Comparison of ENCODE assay signal across 1 cellular context in the genomic region with DNA sequence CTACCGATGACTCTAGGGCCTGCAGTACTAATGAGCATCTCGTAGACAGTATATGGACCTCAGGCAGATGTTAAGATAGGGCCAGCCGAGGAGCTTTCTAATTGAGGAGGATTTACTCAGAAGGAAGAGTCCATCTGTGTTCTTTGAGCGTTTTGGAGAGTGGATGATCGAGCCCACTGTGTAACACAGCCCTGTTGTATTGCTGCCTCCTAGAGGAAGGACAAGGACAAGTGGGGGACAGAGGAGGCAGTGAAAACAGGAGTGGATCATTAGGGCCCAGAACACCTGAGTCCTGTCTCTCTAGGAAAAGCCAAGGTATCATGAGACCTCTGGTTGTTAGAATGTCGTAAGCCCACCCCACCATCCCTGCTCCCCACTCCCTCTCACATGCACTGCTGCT.
TF ChIP-seq lines count a peak whose summit lies in the region.

No MANE protein-coding gene starts in this region.

TF ChIP-seq in HepG2, 621 proteins besides CTCF, POLR2A, EP300 and RAD21 (continued from another document and continues in another):
- TF ChIP-seq, protein P1, sequence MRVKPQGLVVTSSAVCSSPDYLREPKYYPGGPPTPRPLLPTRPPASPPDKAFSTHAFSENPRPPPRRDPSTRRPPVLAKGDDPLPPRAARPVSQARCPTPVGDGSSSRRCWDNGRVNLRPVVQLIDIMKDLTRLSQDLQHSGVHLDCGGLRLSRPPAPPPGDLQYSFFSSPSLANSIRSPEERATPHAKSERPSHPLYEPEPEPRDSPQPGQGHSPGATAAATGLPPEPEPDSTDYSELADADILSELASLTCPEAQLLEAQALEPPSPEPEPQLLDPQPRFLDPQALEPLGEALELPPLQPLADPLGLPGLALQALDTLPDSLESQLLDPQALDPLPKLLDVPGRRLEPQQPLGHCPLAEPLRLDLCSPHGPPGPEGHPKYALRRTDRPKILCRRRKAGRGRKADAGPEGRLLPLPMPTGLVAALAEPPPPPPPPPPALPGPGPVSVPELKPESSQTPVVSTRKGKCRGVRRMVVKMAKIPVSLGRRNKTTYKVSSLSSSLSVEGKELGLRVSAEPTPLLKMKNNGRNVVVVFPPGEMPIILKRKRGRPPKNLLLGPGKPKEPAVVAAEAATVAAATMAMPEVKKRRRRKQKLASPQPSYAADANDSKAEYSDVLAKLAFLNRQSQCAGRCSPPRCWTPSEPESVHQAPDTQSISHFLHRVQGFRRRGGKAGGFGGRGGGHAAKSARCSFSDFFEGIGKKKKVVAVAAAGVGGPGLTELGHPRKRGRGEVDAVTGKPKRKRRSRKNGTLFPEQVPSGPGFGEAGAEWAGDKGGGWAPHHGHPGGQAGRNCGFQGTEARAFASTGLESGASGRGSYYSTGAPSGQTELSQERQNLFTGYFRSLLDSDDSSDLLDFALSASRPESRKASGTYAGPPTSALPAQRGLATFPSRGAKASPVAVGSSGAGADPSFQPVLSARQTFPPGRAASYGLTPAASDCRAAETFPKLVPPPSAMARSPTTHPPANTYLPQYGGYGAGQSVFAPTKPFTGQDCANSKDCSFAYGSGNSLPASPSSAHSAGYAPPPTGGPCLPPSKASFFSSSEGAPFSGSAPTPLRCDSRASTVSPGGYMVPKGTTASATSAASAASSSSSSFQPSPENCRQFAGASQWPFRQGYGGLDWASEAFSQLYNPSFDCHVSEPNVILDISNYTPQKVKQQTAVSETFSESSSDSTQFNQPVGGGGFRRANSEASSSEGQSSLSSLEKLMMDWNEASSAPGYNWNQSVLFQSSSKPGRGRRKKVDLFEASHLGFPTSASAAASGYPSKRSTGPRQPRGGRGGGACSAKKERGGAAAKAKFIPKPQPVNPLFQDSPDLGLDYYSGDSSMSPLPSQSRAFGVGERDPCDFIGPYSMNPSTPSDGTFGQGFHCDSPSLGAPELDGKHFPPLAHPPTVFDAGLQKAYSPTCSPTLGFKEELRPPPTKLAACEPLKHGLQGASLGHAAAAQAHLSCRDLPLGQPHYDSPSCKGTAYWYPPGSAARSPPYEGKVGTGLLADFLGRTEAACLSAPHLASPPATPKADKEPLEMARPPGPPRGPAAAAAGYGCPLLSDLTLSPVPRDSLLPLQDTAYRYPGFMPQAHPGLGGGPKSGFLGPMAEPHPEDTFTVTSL (CRISPR knock-in tag; IDR thresholded peaks at IDR 0.05; ENCODE audit: borderline replicate concordance): no peak
- TF ChIP-seq SP5 (CRISPR knock-in tag; IDR thresholded peaks at IDR 0.05; ENCODE audit: borderline replicate concordance, low read depth) (no peak), POGZ (CRISPR knock-in tag; IDR thresholded peaks at IDR 0.05) (0 out of 2 replicates have a peak, but pooled peaks have one; percentile 18), XBP1 (CRISPR knock-in tag; IDR thresholded peaks at IDR 0.05) (no peak), TCF7L2 (IDR thresholded peaks at IDR 0.05; ENCODE audit: low read depth, low read length) (no peak), RBM22 (optimal IDR thresholded peaks at IDR 0.05; ENCODE audit: low read length) (no peak), SIX1 (CRISPR knock-in tag; IDR thresholded peaks at IDR 0.05; ENCODE audit: borderline replicate concordance) (no peak), TARDBP (CRISPR knock-in tag; IDR thresholded peaks at IDR 0.05) (no peak), XRCC5 (optimal IDR thresholded peaks at IDR 0.05; ENCODE audit: low read length) (peak; percentile 26), ZNF839 (CRISPR knock-in tag; IDR thresholded peaks at IDR 0.05; ENCODE audit: borderline replicate concordance) (no peak), ZNF703 (CRISPR knock-in tag; IDR thresholded peaks at IDR 0.05; ENCODE audit: borderline replicate concordance) (no peak), ZNF235 (CRISPR knock-in tag; IDR thresholded peaks at IDR 0.05; ENCODE audit: borderline replicate concordance) (no peak), ZNF282 (IDR thresholded peaks at IDR 0.05; ENCODE audit: partially characterized antibody) (no peak), BRCA1 (CRISPR knock-in tag; IDR thresholded peaks at IDR 0.05) (no peak), PRMT3 (CRISPR knock-in tag; IDR thresholded peaks at IDR 0.05; ENCODE audit: borderline replicate concordance, low read depth) (no peak), RXRB (CRISPR knock-in tag; IDR thresholded peaks at IDR 0.05; ENCODE audit: borderline replicate concordance) (no peak), ZNF367 (CRISPR knock-in tag; IDR thresholded peaks at IDR 0.05; ENCODE audit: borderline replicate concordance) (no peak), HNRNPUL1 (IDR thresholded peaks at IDR 0.05; ENCODE audit: low read depth, low read length) (no peak), MLLT10 (CRISPR knock-in tag; IDR thresholded peaks at IDR 0.05) (no peak), KMT2A (CRISPR knock-in tag; IDR thresholded peaks at IDR 0.05) (no peak), ZNF468 (CRISPR knock-in tag; IDR thresholded peaks at IDR 0.05) (no peak), SIN3A (IDR thresholded peaks at IDR 0.05; ENCODE audit: borderline replicate concordance, low read depth, low read length) (no peak), GATAD2A (CRISPR knock-in tag; IDR thresholded peaks at IDR 0.05) (peak; percentile 17; the same call in 1 of the 2 replicates), IRF2 (CRISPR knock-in tag; IDR thresholded peaks at IDR 0.05) (peak; percentile 72; the same call in 1 of the 2 replicates), SRSF4 (IDR thresholded peaks at IDR 0.05; ENCODE audit: low read depth, low read length, poor library complexity, severe bottlenecking) (no peak), ZNF225 (CRISPR knock-in tag; IDR thresholded peaks at IDR 0.05) (no peak), ZNF737 (CRISPR knock-in tag; IDR thresholded peaks at IDR 0.05; ENCODE audit: borderline replicate concordance) (no peak), STAG1 (CRISPR knock-in tag; IDR thresholded peaks at IDR 0.05) (peak; percentile 52), LCORL (IDR thresholded peaks at IDR 0.05) (no peak), LCORL (CRISPR knock-in tag; IDR thresholded peaks at IDR 0.05) (no peak), ZNF253 (CRISPR knock-in tag; IDR thresholded peaks at IDR 0.05; ENCODE audit: borderline replicate concordance) (no peak), ZSCAN29 (CRISPR knock-in tag; conservative IDR thresholded peaks at IDR 0.05) (no peak), ZNF564 (CRISPR knock-in tag; IDR thresholded peaks at IDR 0.05) (no peak)
- TF ChIP-seq, protein P2, sequence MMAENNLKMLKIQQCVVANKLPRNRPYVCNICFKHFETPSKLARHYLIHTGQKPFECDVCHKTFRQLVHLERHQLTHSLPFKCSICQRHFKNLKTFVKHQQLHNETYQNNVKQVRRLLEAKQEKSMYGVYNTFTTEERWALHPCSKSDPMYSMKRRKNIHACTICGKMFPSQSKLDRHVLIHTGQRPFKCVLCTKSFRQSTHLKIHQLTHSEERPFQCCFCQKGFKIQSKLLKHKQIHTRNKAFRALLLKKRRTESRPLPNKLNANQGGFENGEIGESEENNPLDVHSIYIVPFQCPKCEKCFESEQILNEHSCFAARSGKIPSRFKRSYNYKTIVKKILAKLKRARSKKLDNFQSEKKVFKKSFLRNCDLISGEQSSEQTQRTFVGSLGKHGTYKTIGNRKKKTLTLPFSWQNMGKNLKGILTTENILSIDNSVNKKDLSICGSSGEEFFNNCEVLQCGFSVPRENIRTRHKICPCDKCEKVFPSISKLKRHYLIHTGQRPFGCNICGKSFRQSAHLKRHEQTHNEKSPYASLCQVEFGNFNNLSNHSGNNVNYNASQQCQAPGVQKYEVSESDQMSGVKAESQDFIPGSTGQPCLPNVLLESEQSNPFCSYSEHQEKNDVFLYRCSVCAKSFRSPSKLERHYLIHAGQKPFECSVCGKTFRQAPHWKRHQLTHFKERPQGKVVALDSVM (CRISPR knock-in tag; IDR thresholded peaks at IDR 0.05): no peak
- TF ChIP-seq, protein P3, sequence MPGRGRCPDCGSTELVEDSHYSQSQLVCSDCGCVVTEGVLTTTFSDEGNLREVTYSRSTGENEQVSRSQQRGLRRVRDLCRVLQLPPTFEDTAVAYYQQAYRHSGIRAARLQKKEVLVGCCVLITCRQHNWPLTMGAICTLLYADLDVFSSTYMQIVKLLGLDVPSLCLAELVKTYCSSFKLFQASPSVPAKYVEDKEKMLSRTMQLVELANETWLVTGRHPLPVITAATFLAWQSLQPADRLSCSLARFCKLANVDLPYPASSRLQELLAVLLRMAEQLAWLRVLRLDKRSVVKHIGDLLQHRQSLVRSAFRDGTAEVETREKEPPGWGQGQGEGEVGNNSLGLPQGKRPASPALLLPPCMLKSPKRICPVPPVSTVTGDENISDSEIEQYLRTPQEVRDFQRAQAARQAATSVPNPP (CRISPR knock-in tag; IDR thresholded peaks at IDR 0.05): no peak
- TF ChIP-seq, protein P4, sequence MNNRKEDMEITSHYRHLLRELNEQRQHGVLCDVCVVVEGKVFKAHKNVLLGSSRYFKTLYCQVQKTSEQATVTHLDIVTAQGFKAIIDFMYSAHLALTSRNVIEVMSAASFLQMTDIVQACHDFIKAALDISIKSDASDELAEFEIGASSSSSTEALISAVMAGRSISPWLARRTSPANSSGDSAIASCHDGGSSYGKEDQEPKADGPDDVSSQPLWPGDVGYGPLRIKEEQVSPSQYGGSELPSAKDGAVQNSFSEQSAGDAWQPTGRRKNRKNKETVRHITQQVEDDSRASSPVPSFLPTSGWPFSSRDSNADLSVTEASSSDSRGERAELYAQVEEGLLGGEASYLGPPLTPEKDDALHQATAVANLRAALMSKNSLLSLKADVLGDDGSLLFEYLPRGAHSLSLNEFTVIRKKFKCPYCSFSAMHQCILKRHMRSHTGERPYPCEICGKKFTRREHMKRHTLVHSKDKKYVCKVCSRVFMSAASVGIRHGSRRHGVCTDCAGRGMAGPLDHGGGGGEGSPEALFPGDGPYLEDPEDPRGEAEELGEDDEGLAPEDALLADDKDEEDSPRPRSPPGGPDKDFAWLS (CRISPR knock-in tag; IDR thresholded peaks at IDR 0.05; ENCODE audit: borderline replicate concordance): no peak
- TF ChIP-seq, protein P5, sequence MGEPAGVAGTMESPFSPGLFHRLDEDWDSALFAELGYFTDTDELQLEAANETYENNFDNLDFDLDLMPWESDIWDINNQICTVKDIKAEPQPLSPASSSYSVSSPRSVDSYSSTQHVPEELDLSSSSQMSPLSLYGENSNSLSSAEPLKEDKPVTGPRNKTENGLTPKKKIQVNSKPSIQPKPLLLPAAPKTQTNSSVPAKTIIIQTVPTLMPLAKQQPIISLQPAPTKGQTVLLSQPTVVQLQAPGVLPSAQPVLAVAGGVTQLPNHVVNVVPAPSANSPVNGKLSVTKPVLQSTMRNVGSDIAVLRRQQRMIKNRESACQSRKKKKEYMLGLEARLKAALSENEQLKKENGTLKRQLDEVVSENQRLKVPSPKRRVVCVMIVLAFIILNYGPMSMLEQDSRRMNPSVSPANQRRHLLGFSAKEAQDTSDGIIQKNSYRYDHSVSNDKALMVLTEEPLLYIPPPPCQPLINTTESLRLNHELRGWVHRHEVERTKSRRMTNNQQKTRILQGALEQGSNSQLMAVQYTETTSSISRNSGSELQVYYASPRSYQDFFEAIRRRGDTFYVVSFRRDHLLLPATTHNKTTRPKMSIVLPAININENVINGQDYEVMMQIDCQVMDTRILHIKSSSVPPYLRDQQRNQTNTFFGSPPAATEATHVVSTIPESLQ (CRISPR knock-in tag; conservative IDR thresholded peaks at IDR 0.05): no peak
- TF ChIP-seq, protein P6, sequence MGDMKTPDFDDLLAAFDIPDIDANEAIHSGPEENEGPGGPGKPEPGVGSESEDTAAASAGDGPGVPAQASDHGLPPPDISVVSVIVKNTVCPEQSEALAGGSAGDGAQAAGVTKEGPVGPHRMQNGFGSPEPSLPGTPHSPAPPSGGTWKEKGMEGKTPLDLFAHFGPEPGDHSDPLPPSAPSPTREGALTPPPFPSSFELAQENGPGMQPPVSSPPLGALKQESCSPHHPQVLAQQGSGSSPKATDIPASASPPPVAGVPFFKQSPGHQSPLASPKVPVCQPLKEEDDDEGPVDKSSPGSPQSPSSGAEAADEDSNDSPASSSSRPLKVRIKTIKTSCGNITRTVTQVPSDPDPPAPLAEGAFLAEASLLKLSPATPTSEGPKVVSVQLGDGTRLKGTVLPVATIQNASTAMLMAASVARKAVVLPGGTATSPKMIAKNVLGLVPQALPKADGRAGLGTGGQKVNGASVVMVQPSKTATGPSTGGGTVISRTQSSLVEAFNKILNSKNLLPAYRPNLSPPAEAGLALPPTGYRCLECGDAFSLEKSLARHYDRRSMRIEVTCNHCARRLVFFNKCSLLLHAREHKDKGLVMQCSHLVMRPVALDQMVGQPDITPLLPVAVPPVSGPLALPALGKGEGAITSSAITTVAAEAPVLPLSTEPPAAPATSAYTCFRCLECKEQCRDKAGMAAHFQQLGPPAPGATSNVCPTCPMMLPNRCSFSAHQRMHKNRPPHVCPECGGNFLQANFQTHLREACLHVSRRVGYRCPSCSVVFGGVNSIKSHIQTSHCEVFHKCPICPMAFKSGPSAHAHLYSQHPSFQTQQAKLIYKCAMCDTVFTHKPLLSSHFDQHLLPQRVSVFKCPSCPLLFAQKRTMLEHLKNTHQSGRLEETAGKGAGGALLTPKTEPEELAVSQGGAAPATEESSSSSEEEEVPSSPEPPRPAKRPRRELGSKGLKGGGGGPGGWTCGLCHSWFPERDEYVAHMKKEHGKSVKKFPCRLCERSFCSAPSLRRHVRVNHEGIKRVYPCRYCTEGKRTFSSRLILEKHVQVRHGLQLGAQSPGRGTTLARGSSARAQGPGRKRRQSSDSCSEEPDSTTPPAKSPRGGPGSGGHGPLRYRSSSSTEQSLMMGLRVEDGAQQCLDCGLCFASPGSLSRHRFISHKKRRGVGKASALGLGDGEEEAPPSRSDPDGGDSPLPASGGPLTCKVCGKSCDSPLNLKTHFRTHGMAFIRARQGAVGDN (CRISPR knock-in tag; IDR thresholded peaks at IDR 0.05): no peak
- TF ChIP-seq, protein P7, sequence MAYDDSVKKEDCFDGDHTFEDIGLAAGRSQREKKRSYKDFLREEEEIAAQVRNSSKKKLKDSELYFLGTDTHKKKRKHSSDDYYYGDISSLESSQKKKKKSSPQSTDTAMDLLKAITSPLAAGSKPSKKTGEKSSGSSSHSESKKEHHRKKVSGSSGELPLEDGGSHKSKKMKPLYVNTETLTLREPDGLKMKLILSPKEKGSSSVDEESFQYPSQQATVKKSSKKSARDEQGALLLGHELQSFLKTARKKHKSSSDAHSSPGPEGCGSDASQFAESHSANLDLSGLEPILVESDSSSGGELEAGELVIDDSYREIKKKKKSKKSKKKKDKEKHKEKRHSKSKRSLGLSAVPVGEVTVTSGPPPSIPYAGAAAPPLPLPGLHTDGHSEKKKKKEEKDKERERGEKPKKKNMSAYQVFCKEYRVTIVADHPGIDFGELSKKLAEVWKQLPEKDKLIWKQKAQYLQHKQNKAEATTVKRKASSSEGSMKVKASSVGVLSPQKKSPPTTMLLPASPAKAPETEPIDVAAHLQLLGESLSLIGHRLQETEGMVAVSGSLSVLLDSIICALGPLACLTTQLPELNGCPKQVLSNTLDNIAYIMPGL (CRISPR knock-in tag; IDR thresholded peaks at IDR 0.05; ENCODE audit: borderline replicate concordance in 1 of 2, low read depth in 1 of 2): 0 out of 4 replicates have a peak, but pooled peaks of 1 of the 2 experiments have one; percentile 41
- TF ChIP-seq, protein P8, sequence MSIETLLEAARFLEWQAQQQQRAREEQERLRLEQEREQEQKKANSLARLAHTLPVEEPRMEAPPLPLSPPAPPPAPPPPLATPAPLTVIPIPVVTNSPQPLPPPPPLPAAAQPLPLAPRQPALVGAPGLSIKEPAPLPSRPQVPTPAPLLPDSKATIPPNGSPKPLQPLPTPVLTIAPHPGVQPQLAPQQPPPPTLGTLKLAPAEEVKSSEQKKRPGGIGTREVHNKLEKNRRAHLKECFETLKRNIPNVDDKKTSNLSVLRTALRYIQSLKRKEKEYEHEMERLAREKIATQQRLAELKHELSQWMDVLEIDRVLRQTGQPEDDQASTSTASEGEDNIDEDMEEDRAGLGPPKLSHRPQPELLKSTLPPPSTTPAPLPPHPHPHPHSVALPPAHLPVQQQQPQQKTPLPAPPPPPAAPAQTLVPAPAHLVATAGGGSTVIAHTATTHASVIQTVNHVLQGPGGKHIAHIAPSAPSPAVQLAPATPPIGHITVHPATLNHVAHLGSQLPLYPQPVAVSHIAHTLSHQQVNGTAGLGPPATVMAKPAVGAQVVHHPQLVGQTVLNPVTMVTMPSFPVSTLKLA (IDR thresholded peaks at IDR 0.05): no peak
